8 cellular contexts compared by ENCODE assay signal in genomic region chr1:103107696-103108524, GRCh38. TPM values are rescaled to one million over a fixed set of nuclear protein-coding genes. Genes with fewer than 3 reads are reported as not detected.
DNase-seq lines count a peak whose midpoint lies in the region; FAIRE-seq and TF ChIP-seq lines count a peak whose summit lies in the region.
"Had no signal": no experiment of that assay in that cellular context is flagged by ENCODE, and none has a peak within 500 bp of the region (broad histone marks: within the 10 kb centered on the region; RNA-seq: fewer than 3 reads in every experiment).

TSS of gene COL11A1 (minus strand) at chr1:103108522. CDS start at chr1:103108178, 344 bp downstream.

- peak within 1 kb of the TSS; percentile 88 for H2AFZ ChIP-seq in H1 (ENCODE audit: low read length)

- H3K4ac ChIP-seq in H1 (replicated peaks; ENCODE audit: insufficient read length, low read depth, low read length) = no peak within 1 kb of the TSS

- H3K56ac ChIP-seq in H1 (replicated peaks; ENCODE audit: insufficient read length, low read depth, low read length) = no peak within 1 kb of the TSS

- TF ChIP-seq POLR2A in H1 (IDR thresholded peaks at IDR 0.05; ENCODE audit: control extremely low read depth in 1 of 2, low read depth in 2 of 2, low read length in 2 of 2) (peak in 1 of 2 experiments; percentile 48; a peak in 1 of 3 replicates), testis (IDR thresholded peaks at IDR 0.05) (no peak)

- peak within 1 kb of the TSS in 3 of 4 experiments; percentile 4 to 78 (median 9); a peak in 4 of 7 replicates for H3K9ac ChIP-seq in H1 (replicated peaks in 1 of 4; ENCODE audit: extremely low read depth in 1 of 4, low read depth in 3 of 4, low read length in 3 of 4)
- no peak within 1 kb of the TSS for H3K9ac ChIP-seq in mucosa of rectum (ENCODE audit: low read depth in 1 of 2, low read length in 2 of 2)

- no peak within 1 kb of the TSS for H2AK5ac ChIP-seq in H1 (ENCODE audit: low read depth, low read length)

- H2BK120ac ChIP-seq in H1 (replicated peaks; ENCODE audit: low read depth, low read length) = no peak within 1 kb of the TSS

- POLR2A ChIA-PET in H1 (lab: Charles Lee; ENCODE audit: partially characterized antibody) = interaction anchor here (0.6 to 1.6 kb wide), 2 partner anchors 18 to 350 kb away, joined by 4 read pairs; no protein-coding TSS in a partner anchor

- H3K27ac ChIP-seq in H1 (ENCODE audit: low read depth, low read length) (no peak within 1 kb of the TSS), mucosa of rectum (ENCODE audit: low read depth in 2 of 2, low read length in 2 of 2) (no peak within 1 kb of the TSS), testis (no peak within 1 kb of the TSS)

- no peak within 1 kb of the TSS for H2BK20ac ChIP-seq in H1 (ENCODE audit: low read length)

- H3K4me1 ChIP-seq in H1 (replicated peaks in 1 of 4; ENCODE audit: control insufficient read depth in 3 of 4, insufficient read depth in 4 of 4, low read length in 3 of 4) (peaks cover 3 to 9% (median 7%) of the 10 kb centered on the region in 4 experiments), mucosa of rectum (ENCODE audit: control insufficient read depth in 2 of 2, insufficient read depth in 2 of 2, low read length in 2 of 2) (peaks cover 0 to 3% of the 10 kb centered on the region in 2 donors), testis (no peaks in the 10 kb centered on the region)

- peaks cover 14% of the 10 kb centered on the region for H3K23me2 ChIP-seq in H1 (ENCODE audit: low read depth, low read length)

- TF ChIP-seq CTCF in H1 (IDR thresholded peaks at IDR 0.05; ENCODE audit: control extremely low read depth in 1 of 3, insufficient read depth in 1 of 3, low read depth in 1 of 3, low read length in 3 of 3) = no peak
- no peak for TF ChIP-seq CTCF in testis (IDR thresholded peaks at IDR 0.05)

- 4% methylated on average over 24 of the region's 26 CpGs; no CpG with 5 or more reads in 1 of the 2 experiments for WGBS in H1 (ENCODE audit: extremely low coverage in 1 of 2, insufficient coverage in 1 of 2, insufficient read length in 1 of 2, insufficient replicate concordance in 2 of 2, low coverage in 1 of 2, low lambda C conversion rate in 2 of 2, missing lambda C conversion rate in 1 of 2), 2 experiments
- 0 to 1% methylated on average over 25 to 26 of the region's 26 CpGs for WGBS in testis, 2 donors

- H3K23ac ChIP-seq in H1 (ENCODE audit: insufficient read length) = no peak within 1 kb of the TSS

- FAIRE-seq in H1 (lab: Jason Lieb, UNC) = no peak
- FAIRE-seq: TTC549 had no signal

- no peak for TF ChIP-seq EP300 in H1 (IDR thresholded peaks at IDR 0.05; ENCODE audit: borderline replicate concordance in 1 of 2, low read depth in 2 of 2, low read length in 2 of 2)

- no peaks in the 10 kb centered on the region for H3K79me1 ChIP-seq in H1 (ENCODE audit: low read depth, low read length)

- H2BK12ac ChIP-seq in H1 (ENCODE audit: low read depth, low read length) = 0 out of 2 replicates have a peak within 1 kb of the TSS, but pooled peaks have one; percentile 35

- intact Hi-C loops in testis (cut with DNase I; ENCODE audit: low total_unique reads) = loop anchor here (10.0 kb wide), 1 partner anchor 407 kb away; no protein-coding TSS in a partner anchor

- H3K36me3 ChIP-seq in H1 (ENCODE audit: control insufficient read depth in 2 of 4, insufficient read depth in 4 of 4, low read length in 3 of 4) (no peaks in the 10 kb centered on the region), mucosa of rectum (ENCODE audit: control insufficient read depth in 2 of 2, insufficient read depth in 2 of 2, low read length in 2 of 2) (no peaks in the 10 kb centered on the region), testis (ENCODE audit: low read depth, missing control alignments) (no peaks in the 10 kb centered on the region)

- no peak within 1 kb of the TSS for H4K91ac ChIP-seq in H1 (replicated peaks; ENCODE audit: insufficient read length, low read length)

- H2BK15ac ChIP-seq in H1 (ENCODE audit: low read length) = peak within 1 kb of the TSS; percentile 65; the same call in 1 of the 2 replicates

- H3K18ac ChIP-seq in H1 (ENCODE audit: extremely low read depth, low read length) = peak within 1 kb of the TSS; percentile 15; the same call in 1 of the 2 replicates

- CTCF ChIA-PET in H1 (lab: Charles Lee; ENCODE audit: partially characterized antibody) = interaction anchor here (0.6 to 2.7 kb wide), 5 partner anchors 24 to 353 kb away, joined by 3 to 11 read pairs (median 5); no protein-coding TSS in a partner anchor

- DNase-seq in NCI-H526 (lab: John Stamatoyannopoulos, UW) (peak; percentile 29 to 68), H1 (ENCODE audit: low read depth in 1 of 2, low spot score in 2 of 2) (peak in 1 of 2 experiments; percentile 50), testis (no peak), NCI-H2029 treated with DMSO at 0.1 percent for 48 hours (lab: John Stamatoyannopoulos, UW) (no peak), NCI-H1694 treated with DMSO at 0.1 percent for 48 hours (lab: John Stamatoyannopoulos, UW) (no peak)
- DNase-seq in activated T-cell treated with anti-CD3 and anti-CD28 coated beads, Interleukin-2, amount 50 U/mL, for 1 hour = no peak

- H2BK5ac ChIP-seq in H1 (ENCODE audit: low read depth, low read length) = no peak within 1 kb of the TSS

- H3K79me2 ChIP-seq in H1 (ENCODE audit: control insufficient read depth in 1 of 2, insufficient read depth in 2 of 2, low read length in 2 of 2) = no peaks in the 10 kb centered on the region

- no peak within 1 kb of the TSS for H4K5ac ChIP-seq in H1 (ENCODE audit: insufficient read length, low read depth, low read length)

- peak within 1 kb of the TSS; percentile 85 to 98 (median 88) for H3K4me3 ChIP-seq in H1 (ENCODE audit: extremely low read depth in 1 of 4, insufficient read depth in 2 of 4, low read depth in 3 of 4, low read length in 4 of 4)
- H3K4me3 ChIP-seq in mucosa of rectum (ENCODE audit: low read length in 2 of 2) = peak within 1 kb of the TSS; percentile 40 to 50
- peak within 1 kb of the TSS; percentile 19 to 41 for H3K4me3 ChIP-seq in testis

- peak within 1 kb of the TSS; percentile 87 to 90 for H3K4me2 ChIP-seq in H1 (ENCODE audit: insufficient read depth in 1 of 2, low read depth in 2 of 2, low read length in 2 of 2)

- H3K14ac ChIP-seq in H1 (ENCODE audit: insufficient read length) = no peak within 1 kb of the TSS

- no peak for TF ChIP-seq RAD21 in H1 (IDR thresholded peaks at IDR 0.05 in 1 of 2, conservative IDR thresholded peaks at IDR 0.05 in 1 of 2; ENCODE audit: low read depth in 2 of 2, low read length in 2 of 2)

- H3K9me3 ChIP-seq in H1 (ENCODE audit: insufficient read depth in 2 of 2, low read depth in 1 of 2, low read length in 1 of 2) = no peaks in the 10 kb centered on the region
- no peaks in the 10 kb centered on the region for H3K9me3 ChIP-seq in mucosa of rectum (ENCODE audit: control insufficient read depth in 2 of 2, low read length in 2 of 2)
- no peaks in the 10 kb centered on the region for H3K9me3 ChIP-seq in testis

- no peak within 1 kb of the TSS; the same call in 1 of the 2 replicates for H4K8ac ChIP-seq in H1 (ENCODE audit: extremely low read depth, insufficient read depth, low read length)

- H4K20me1 ChIP-seq in H1 (replicated peaks in 1 of 2; ENCODE audit: control insufficient read depth in 1 of 2, insufficient read depth in 2 of 2, low read length in 2 of 2) = peaks cover 0 to 4% of the 10 kb centered on the region in 2 experiments

- H3K27me3 ChIP-seq in H1 (replicated peaks in 1 of 4; ENCODE audit: control insufficient read depth in 3 of 4, extremely low read depth in 1 of 4, insufficient read depth in 3 of 4, low read length in 3 of 4) (no peaks in the 10 kb centered on the region), mucosa of rectum (ENCODE audit: control insufficient read depth in 2 of 2, insufficient read depth in 2 of 2, low read length in 2 of 2) (peaks cover 0 to 3% of the 10 kb centered on the region in 2 donors), testis (no peaks in the 10 kb centered on the region)

TF ChIP-seq in H1, 55 proteins besides CTCF, POLR2A, EP300 and RAD21 (continues in another document):
- TF ChIP-seq CREB1 (IDR thresholded peaks at IDR 0.05) (no peak), CHD2 (IDR thresholded peaks at IDR 0.05; ENCODE audit: low read length) (no peak), RNF2 (IDR thresholded peaks at IDR 0.05; ENCODE audit: borderline replicate concordance, low read depth, low read length, missing control alignments, poor library complexity, severe bottlenecking) (no peak), TAF1 (IDR thresholded peaks at IDR 0.05; ENCODE audit: low read depth, low read length) (0 out of 2 replicates have a peak, but pooled peaks have one; percentile 40), MAFK (IDR thresholded peaks at IDR 0.05; ENCODE audit: low read depth, low read length) (no peak), SIX5 (IDR thresholded peaks at IDR 0.05; ENCODE audit: low read depth, low read length) (no peak), HDAC2 (IDR thresholded peaks at IDR 0.05; ENCODE audit: borderline replicate concordance in 1 of 2, low read depth in 2 of 2, low read length in 2 of 2) (0 out of 4 replicates have a peak, but pooled peaks of 1 of the 2 experiments have one; percentile 38), FOSL1 (IDR thresholded peaks at IDR 0.05; ENCODE audit: insufficient read depth, low read depth, low read length) (no peak), YY1 (IDR thresholded peaks at IDR 0.05; ENCODE audit: low read depth, low read length) (no peak), TCF12 (IDR thresholded peaks at IDR 0.05; ENCODE audit: low read depth, low read length) (no peak), JUN (IDR thresholded peaks at IDR 0.05; ENCODE audit: low read depth, low read length) (no peak), MAX (IDR thresholded peaks at IDR 0.05) (no peak), KDM4A (IDR thresholded peaks at IDR 0.05; ENCODE audit: low read depth, low read length, severe bottlenecking) (peak; percentile 97), JUND (IDR thresholded peaks at IDR 0.05; ENCODE audit: low read length) (no peak), SP2 (IDR thresholded peaks at IDR 0.05; ENCODE audit: low read length) (no peak)

RNA-seq across cellular contexts. Expression of gene COL11A1, which starts in this region (rescaled TPM):
- 27.9 and 28.3 TPM in 2 replicates for total RNA-seq in H1 (2021; fragmentation: NEBNext Ultra II Directional; extraction: Animal tissue kit (Norgen Biotek cat#: 25700))
- polyA plus RNA-seq in H1 (2011; rRNA removed) (2.7 and 4.0 TPM in 2 replicates), testis (ENCODE audit: insufficient read depth, low read depth, low replicate concordance) (7.0 TPM)
- polyA plus RNA-seq in H1 (2011; cell fraction: cytosol; rRNA removed) = 5.9 TPM
- 16.2 TPM for polyA plus RNA-seq in H1 (2011; cell fraction: nucleus; rRNA removed)
- 12.7 to 23.3 TPM (median 16.4 TPM) in 4 replicates for polyA plus RNA-seq in H1 (2012, experiment 1 of 2)
- 1.7 TPM for polyA plus RNA-seq in H1 (2012, experiment 2 of 2)
- polyA plus RNA-seq in H1 (2013, experiment 1 of 2) = 47.2 TPM
- 51.4 TPM for polyA plus RNA-seq in H1 (2013, experiment 2 of 2)
- 5.4 and 7.7 TPM in 2 replicates for polyA minus RNA-seq in H1 (2011; rRNA and poly(A)+ RNA removed)
- 4.5 TPM for polyA minus RNA-seq in H1 (2011; cell fraction: cytosol; rRNA and poly(A)+ RNA removed)
- 31.0 TPM for polyA minus RNA-seq in H1 (2011; cell fraction: nucleus; rRNA and poly(A)+ RNA removed)
- total RNA-seq in testis = 1 to 10 TPM; 3.5 to 4.0 TPM

Comparison
In these comparisons a context has a peak if more than half of its experiments do, and no peak if none do; other contexts are left out.
1. DNase-seq: peak in NCI-H526 (2 of 2); none in testis (single experiment), NCI-H2029 treated with DMSO at 0.1 percent for 48 hours (single experiment), activated T-cell treated with anti-CD3 and anti-CD28 coated beads, Interleukin-2, amount 50 U/mL, for 1 hour (single experiment) and NCI-H1694 treated with DMSO at 0.1 percent for 48 hours (single experiment).
2. H3K4me3 ChIP-seq: peak in every context shown above with its lines; median percentile 88 in H1; 45 in mucosa of rectum; 30 in testis.
3. H3K9ac ChIP-seq: peak in H1 (3 of 4); none in mucosa of rectum (0 of 2).